8 cellular contexts compared by ENCODE assay signal in genomic region chr1:12208764-12209494, GRCh38. TPM values are rescaled to one million over a fixed set of nuclear protein-coding genes. Genes with fewer than 3 reads are reported as not detected.
DNase-seq lines count a peak whose midpoint lies in the region; ATAC-seq, FAIRE-seq and TF ChIP-seq lines count a peak whose summit lies in the region.

No MANE protein-coding gene starts in this region.

- H3K4me1 ChIP-seq in BE2C (no peaks in the 10 kb centered on the region), hepatocyte (ENCODE audit: insufficient read depth) (no peaks in the 10 kb centered on the region), small intestine (ENCODE audit: control insufficient read depth in 2 of 2, insufficient read depth in 1 of 2, low read depth in 1 of 2, low read length in 1 of 2) (no peaks in the 10 kb centered on the region)

- ATAC-seq in GM19324 (IDR thresholded peaks at IDR 0.05; ENCODE audit: low FRiP score, unreplicated experiment) = no peak

- H3K27me3 ChIP-seq in BE2C (no peaks in the 10 kb centered on the region), hepatocyte (no peaks in the 10 kb centered on the region), small intestine (ENCODE audit: control insufficient read depth in 2 of 2, insufficient read depth in 2 of 2, low read length in 2 of 2) (no peaks in the 10 kb centered on the region)

- no peaks in the 10 kb centered on the region for H3K79me2 ChIP-seq in hepatocyte

- H3K4me2 ChIP-seq in hepatocyte = no peak overlapping the region

- H3K4me3 ChIP-seq in BE2C (ENCODE audit: low read depth, low read length) (no peak overlapping the region), astrocyte of the cerebellum (ENCODE audit: low read depth, low read length) (no peak overlapping the region), hepatocyte (no peak overlapping the region), small intestine (ENCODE audit: low read depth in 1 of 2, low read length in 2 of 2) (no peak overlapping the region)

- H2AFZ ChIP-seq in hepatocyte = no peak overlapping the region

- H3K36me3 ChIP-seq in BE2C = no peaks in the 10 kb centered on the region
- no peaks in the 10 kb centered on the region for H3K36me3 ChIP-seq in hepatocyte (replicated peaks; ENCODE audit: insufficient read depth, low read depth)
- H3K36me3 ChIP-seq in small intestine (ENCODE audit: control insufficient read depth in 2 of 2, insufficient read depth in 2 of 2, low read length in 2 of 2) = peaks cover 0 to 4% of the 10 kb centered on the region in 2 donors

- FAIRE-seq in GM19239 (lab: Jason Lieb, UNC) = peak; percentile 94
- peak; percentile 64 for FAIRE-seq in TTC549 (lab: Jason Lieb, UNC)
- no peak for FAIRE-seq in small intestine (lab: Jason Lieb, UNC)

- in situ Hi-C loops in astrocyte of the cerebellum (cut with HindIII; ENCODE audit: low sequenced_read_pairs) = no loop called here

- no peak overlapping the region for H3K27ac ChIP-seq in hepatocyte
- H3K27ac ChIP-seq in small intestine (ENCODE audit: low read depth in 1 of 2, low read length in 1 of 2) = no peak overlapping the region

- WGBS in hepatocyte (ENCODE audit: low lambda C conversion rate, missing lambda C conversion rate) = 35% methylated on average over 13 of the region's 14 CpGs
- WGBS in small intestine, 3 donors = 32 to 37% (median 35%) methylated on average over 14 of the region's 14 CpGs

- TF ChIP-seq CTCF in BE2C (IDR thresholded peaks at IDR 0.05; ENCODE audit: low read depth, low read length) = peak; percentile 78
- TF ChIP-seq CTCF in astrocyte of the cerebellum (IDR thresholded peaks at IDR 0.05; ENCODE audit: low read depth, low read length, missing control alignments) = peak; percentile 83
- TF ChIP-seq CTCF in hepatocyte (IDR thresholded peaks at IDR 0.05; ENCODE audit: poor library complexity) = peak; percentile 94

- no peaks in the 10 kb centered on the region for H3K9me2 ChIP-seq in hepatocyte (replicated peaks; ENCODE audit: insufficient read depth)

- H3K9me3 ChIP-seq in BE2C (no peaks in the 10 kb centered on the region), hepatocyte (ENCODE audit: low read depth) (no peaks in the 10 kb centered on the region), small intestine (ENCODE audit: control insufficient read depth, low read depth) (no peaks in the 10 kb centered on the region)

- DNase-seq in BE2C = peak; percentile 77
- DNase-seq in GM19239 (ENCODE audit: insufficient read length, low spot score) = peak; percentile 80
- DNase-seq in NCI-H2029 treated with DMSO at 0.1 percent for 48 hours (lab: John Stamatoyannopoulos, UW) = peak; percentile 42
- DNase-seq in astrocyte of the cerebellum (ENCODE audit: low read depth) = peak; percentile 62
- peak; percentile 90 for DNase-seq in hepatocyte (ENCODE audit: low spot score)
- DNase-seq in small intestine = peak; percentile 78

- no peaks in the 10 kb centered on the region for H4K20me1 ChIP-seq in hepatocyte (ENCODE audit: insufficient read depth, poor library complexity, severe bottlenecking)

RNA-seq across cellular contexts. Expression of gene VPS13D, which starts 20.9 kb away (rescaled TPM):
- 13.4 TPM for polyA plus RNA-seq in BE2C (2012; ENCODE audit: insufficient read depth, insufficient read length, low read depth)
- total RNA-seq in hepatocyte = 32.2 and 32.8 TPM in 2 replicates
- 7.3 and 10.7 TPM in 2 replicates for polyA plus RNA-seq in hepatocyte
- 10 to 100 TPM; 15.9 to 21.5 (median 16.2) TPM for polyA plus RNA-seq in small intestine

RNA-seq across cellular contexts. Expression of gene TNFRSF1B, which starts 42.1 kb away (rescaled TPM):
- 0.77 TPM for polyA plus RNA-seq in BE2C (2012; ENCODE audit: insufficient read depth, insufficient read length, low read depth)
- 4.1 and 13.4 TPM in 2 replicates for total RNA-seq in hepatocyte
- polyA plus RNA-seq in hepatocyte (3.0 and 4.3 TPM in 2 replicates), small intestine (10 to 100 TPM; 17.2 to 30.4 (median 20.0) TPM)
